ENCODE assay signal across 37 cellular contexts in the genomic region with DNA sequence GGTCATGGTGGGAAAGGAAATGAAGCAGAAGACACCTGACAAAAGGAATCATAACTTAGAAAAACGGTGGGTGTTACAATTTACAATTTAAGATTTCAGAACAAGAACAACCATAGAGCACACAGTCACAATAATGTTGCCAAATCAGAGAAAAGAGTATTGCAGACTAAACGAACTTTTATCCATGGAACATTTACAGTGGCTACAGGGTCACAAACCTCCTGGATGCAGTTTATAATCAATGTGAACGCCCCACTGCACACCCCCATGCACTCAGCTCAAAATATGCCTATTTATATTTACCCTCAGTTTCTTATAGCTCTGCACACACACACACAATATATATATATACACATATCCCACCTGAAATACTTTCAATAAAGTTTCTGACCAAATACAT.
"Had no signal": no experiment of that assay in that cellular context is flagged by ENCODE, and none has a peak within 500 bp of the region (broad histone marks: within the 10 kb centered on the region; RNA-seq: fewer than 3 reads in every experiment).

No MANE protein-coding gene starts in this region.

- H3K27me3 ChIP-seq: ascending aorta, body of pancreas, brain microvascular endothelial cell, breast epithelium had no signal

- ATAC-seq: activated CD4-positive, alpha-beta T cell treated with anti-CD3 and anti-CD28 coated beads for 36 hours; activated CD4-positive, CD25-positive, alpha-beta regulatory T cell treated with anti-CD3 and anti-CD28 coated beads, Interleukin-2, amount 50 U/mL, for 24 hours; activated CD8-positive, alpha-beta memory T cell treated with anti-CD3 and anti-CD28 coated beads, Interleukin-2, amount 10 ng/mL, durations not matched to agents 7 days and 5 days; activated CD8-positive, alpha-beta T cell treated with anti-CD3 and anti-CD28 coated beads, Interleukin-2, amount 10 ng/mL, durations not matched to agents 7 days and 5 days; activated naive CD8-positive, alpha-beta T cell treated with anti-CD3 and anti-CD28 coated beads, Interleukin-2, amount 50 U/mL, for 24 hours; body of pancreas; WTC11 had no signal

- H3K9me3 Mint-ChIP-seq: activated CD4-positive, alpha-beta memory T cell treated with anti-CD3 and anti-CD28 coated beads, Interleukin-2, amount 10 ng/mL, durations not matched to agents 7 days and 5 days; activated CD4-positive, alpha-beta T cell treated with anti-CD3 and anti-CD28 coated beads, Interleukin-2, amount 10 ng/mL, durations not matched to agents 7 days and 5 days; activated naive CD4-positive, alpha-beta T cell treated with anti-CD3 and anti-CD28 coated beads, Interleukin-2, amount 10 ng/mL, durations not matched to agents 7 days and 5 days; activated naive CD4-positive, alpha-beta T cell treated with anti-CD3 and anti-CD28 coated beads, Interleukin-2, amount 50 U/mL, for 24 hours; activated naive CD8-positive, alpha-beta T cell treated with anti-CD3 and anti-CD28 coated beads, Interleukin-2, amount 10 ng/mL, durations not matched to agents 7 days and 5 days; activated naive CD8-positive, alpha-beta T cell treated with anti-CD3 and anti-CD28 coated beads, Interleukin-2, amount 50 U/mL, for 24 hours; activated T-cell treated with anti-CD3 and anti-CD28 coated beads, Interleukin-2, amount 50 U/mL, for 24 hours; activated T-helper 2 cell treated with anti-CD3 and anti-CD28 coated beads, Interferon-gamma antibody, Interleukin-2, Interleukin-4, amounts not matched to agents 10 μg/mL and 5 μg/mL and 100 μg/mL, durations not matched to agents 14 hours and 24 hours and 36 hours; T-helper 1 cell treated with Interleukin-12 subunit alpha and Interleukin-12 subunit beta and Interleukin-4 antibody, amounts not matched to agents 30 μg/mL and 1 μg/mL, for 36 hours; T-helper 2 cell treated with Interferon-gamma antibody and Interleukin-4, amounts not matched to agents 5 μg/mL and 100 μg/mL, for 36 hours; WTC11 had no signal

- H3K9me3 ChIP-seq: ascending aorta, body of pancreas, breast epithelium had no signal

- H3K4me1 ChIP-seq: breast epithelium had no signal

- H3K27ac ChIP-seq: ascending aorta, body of pancreas, brain microvascular endothelial cell, breast epithelium, WERI-Rb-1 had no signal

- H3K27me3 Mint-ChIP-seq: activated CD4-positive, alpha-beta memory T cell treated with anti-CD3 and anti-CD28 coated beads, Interleukin-2, amount 10 ng/mL, durations not matched to agents 7 days and 5 days; activated CD4-positive, alpha-beta T cell treated with anti-CD3 and anti-CD28 coated beads for 36 hours; activated CD4-positive, alpha-beta T cell treated with anti-CD3 and anti-CD28 coated beads, Interleukin-2, amount 10 ng/mL, durations not matched to agents 7 days and 5 days; activated CD8-positive, alpha-beta memory T cell treated with anti-CD3 and anti-CD28 coated beads, Interleukin-2, amount 10 ng/mL, durations not matched to agents 7 days and 5 days; activated naive CD4-positive, alpha-beta T cell treated with anti-CD3 and anti-CD28 coated beads, Interleukin-2, amount 10 ng/mL, durations not matched to agents 7 days and 5 days; activated naive CD4-positive, alpha-beta T cell treated with anti-CD3 and anti-CD28 coated beads, Interleukin-2, amount 50 U/mL, for 24 hours; activated naive CD8-positive, alpha-beta T cell; activated naive CD8-positive, alpha-beta T cell treated with anti-CD3 and anti-CD28 coated beads, Interleukin-2, amount 10 ng/mL, durations not matched to agents 7 days and 5 days; activated naive CD8-positive, alpha-beta T cell treated with anti-CD3 and anti-CD28 coated beads, Interleukin-2, amount 50 U/mL, for 24 hours; activated T-cell treated with anti-CD3 and anti-CD28 coated beads, Interleukin-2, amount 50 U/mL, for 24 hours had no signal

- H3K27ac Mint-ChIP-seq: activated CD4-positive, alpha-beta memory T cell treated with anti-CD3 and anti-CD28 coated beads, Interleukin-2, amount 10 ng/mL, durations not matched to agents 7 days and 5 days; activated CD4-positive, alpha-beta T cell treated with anti-CD3 and anti-CD28 coated beads for 36 hours; activated CD4-positive, alpha-beta T cell treated with anti-CD3 and anti-CD28 coated beads, Interleukin-2, amount 10 ng/mL, durations not matched to agents 7 days and 5 days; activated CD8-positive, alpha-beta memory T cell treated with anti-CD3 and anti-CD28 coated beads, Interleukin-2, amount 10 ng/mL, durations not matched to agents 7 days and 5 days; activated CD8-positive, alpha-beta T cell treated with anti-CD3 and anti-CD28 coated beads, Interleukin-2, amount 10 ng/mL, durations not matched to agents 7 days and 5 days; activated naive CD4-positive, alpha-beta T cell treated with anti-CD3 and anti-CD28 coated beads, Interleukin-2, amount 10 ng/mL, durations not matched to agents 7 days and 5 days; activated naive CD4-positive, alpha-beta T cell treated with anti-CD3 and anti-CD28 coated beads, Interleukin-2, amount 50 U/mL, for 24 hours; activated naive CD8-positive, alpha-beta T cell; activated naive CD8-positive, alpha-beta T cell treated with anti-CD3 and anti-CD28 coated beads, Interleukin-2, amount 10 ng/mL, durations not matched to agents 7 days and 5 days; activated naive CD8-positive, alpha-beta T cell treated with anti-CD3 and anti-CD28 coated beads, Interleukin-2, amount 50 U/mL, for 24 hours; activated T-helper 2 cell treated with anti-CD3 and anti-CD28 coated beads, Interferon-gamma antibody, Interleukin-2, Interleukin-4, amounts not matched to agents 10 μg/mL and 5 μg/mL and 100 μg/mL, durations not matched to agents 14 hours and 24 hours and 36 hours; T-helper 1 cell treated with Interleukin-12 subunit alpha and Interleukin-12 subunit beta and Interleukin-4 antibody, amounts not matched to agents 30 μg/mL and 1 μg/mL, for 36 hours; T-helper 2 cell treated with Interferon-gamma antibody and Interleukin-4, amounts not matched to agents 5 μg/mL and 100 μg/mL, for 36 hours; WTC11 had no signal

- H3K4me3 ChIP-seq: ascending aorta, body of pancreas, breast epithelium had no signal

- H3K4me1 Mint-ChIP-seq: WTC11 had no signal

- H3K4me3 Mint-ChIP-seq: activated CD4-positive, alpha-beta memory T cell treated with anti-CD3 and anti-CD28 coated beads, Interleukin-2, amount 10 ng/mL, durations not matched to agents 7 days and 5 days; activated CD4-positive, alpha-beta T cell treated with anti-CD3 and anti-CD28 coated beads for 36 hours; activated CD4-positive, alpha-beta T cell treated with anti-CD3 and anti-CD28 coated beads, Interleukin-2, amount 10 ng/mL, durations not matched to agents 7 days and 5 days; activated CD8-positive, alpha-beta memory T cell treated with anti-CD3 and anti-CD28 coated beads, Interleukin-2, amount 10 ng/mL, durations not matched to agents 7 days and 5 days; activated CD8-positive, alpha-beta T cell treated with anti-CD3 and anti-CD28 coated beads, Interleukin-2, amount 10 ng/mL, durations not matched to agents 7 days and 5 days; activated naive CD4-positive, alpha-beta T cell treated with anti-CD3 and anti-CD28 coated beads, Interleukin-2, amount 10 ng/mL, durations not matched to agents 7 days and 5 days; activated naive CD4-positive, alpha-beta T cell treated with anti-CD3 and anti-CD28 coated beads, Interleukin-2, amount 50 U/mL, for 24 hours; activated naive CD8-positive, alpha-beta T cell; activated naive CD8-positive, alpha-beta T cell treated with anti-CD3 and anti-CD28 coated beads, Interleukin-2, amount 10 ng/mL, durations not matched to agents 7 days and 5 days; activated naive CD8-positive, alpha-beta T cell treated with anti-CD3 and anti-CD28 coated beads, Interleukin-2, amount 50 U/mL, for 24 hours; activated T-cell treated with anti-CD3 and anti-CD28 coated beads, Interleukin-2, amount 50 U/mL, for 24 hours; T-helper 1 cell treated with Interleukin-12 subunit alpha and Interleukin-12 subunit beta and Interleukin-4 antibody, amounts not matched to agents 30 μg/mL and 1 μg/mL, for 36 hours; T-helper 2 cell treated with Interferon-gamma antibody and Interleukin-4, amounts not matched to agents 5 μg/mL and 100 μg/mL, for 36 hours; WTC11 had no signal

- DNase-seq: activated CD4-positive, alpha-beta memory T cell treated with anti-CD3 and anti-CD28 coated beads, Interleukin-2, amount 10 ng/mL, durations not matched to agents 7 days and 5 days; activated CD4-positive, alpha-beta T cell treated with anti-CD3 and anti-CD28 coated beads for 1 hour; activated CD4-positive, alpha-beta T cell treated with anti-CD3 and anti-CD28 coated beads for 36 hours; activated CD4-positive, alpha-beta T cell treated with anti-CD3 and anti-CD28 coated beads for 48 hours; activated CD4-positive, alpha-beta T cell treated with anti-CD3 and anti-CD28 coated beads, Interleukin-2, amount 10 ng/mL, durations not matched to agents 7 days and 5 days; activated CD4-positive, alpha-beta T cell treated with anti-CD3 and anti-CD28 coated beads, Interleukin-2, amount 50 U/mL, for 48 hours; activated CD4-positive, CD25-positive, alpha-beta regulatory T cell; activated CD8-positive, alpha-beta memory T cell treated with anti-CD3 and anti-CD28 coated beads for 24 hours; activated CD8-positive, alpha-beta memory T cell treated with anti-CD3 and anti-CD28 coated beads, Interleukin-2, amount 10 ng/mL, durations not matched to agents 7 days and 5 days; activated CD8-positive, alpha-beta memory T cell treated with anti-CD3 and anti-CD28 coated beads, Interleukin-2, amount 50 U/mL, for 48 hours; activated CD8-positive, alpha-beta T cell treated with anti-CD3 and anti-CD28 coated beads, Interleukin-2, amount 10 ng/mL, durations not matched to agents 7 days and 5 days; activated effector memory CD4-positive, alpha-beta T cell treated with Interleukin-2 at 50 U/mL for 16 hours; activated gamma-delta T cell; activated naive CD4-positive, alpha-beta T cell treated with anti-CD3 and anti-CD28 coated beads, Interleukin-2, amount 10 ng/mL, durations not matched to agents 7 days and 5 days; activated naive CD4-positive, alpha-beta T cell treated with Interleukin-2 at 50 U/mL for 16 hours; activated naive CD8-positive, alpha-beta T cell treated with anti-CD3 and anti-CD28 coated beads, Interleukin-2, amount 10 ng/mL, durations not matched to agents 7 days and 5 days; activated naive CD8-positive, alpha-beta T cell treated with anti-CD3 and anti-CD28 coated beads, Interleukin-2, amount 50 U/mL, for 24 hours; activated T-cell treated with anti-CD3 and anti-CD28 coated beads, Interleukin-2, amount 50 U/mL, for 24 hours; activated T-cell treated with anti-CD3 and anti-CD28 coated beads, Interleukin-2, amount 50 U/mL, for 48 hours; amygdala; anterior cingulate cortex; body of pancreas; brain microvascular endothelial cell; central memory CD4-positive, alpha-beta T cell; T-helper 1 cell; T-helper 2 cell; T-helper 9 cell; WERI-Rb-1 had no signal
